ENCODE assay signal across 8 cellular contexts in genomic region chr10:15209827-15210509, GRCh38. TPM values are rescaled to one million over a fixed set of nuclear protein-coding genes. Genes with fewer than 3 reads are reported as not detected.
DNase-seq lines count a peak whose midpoint lies in the region; ATAC-seq, FAIRE-seq and TF ChIP-seq lines count a peak whose summit lies in the region.

No MANE protein-coding gene starts in this region.

- DNase-seq in CD14-positive monocyte (ENCODE audit: low spot score) (peak; percentile 59), IMR-90 (peak; percentile 74), RWPE1 (ENCODE audit: low spot score) (peak; percentile 40), frontal cortex (ENCODE audit: low spot score in 2 of 2) (peak; percentile 70 to 76), osteocyte (ENCODE audit: extremely low spot score, unreplicated experiment) (peak; percentile 90), thyroid gland (peak; percentile 85 to 86)
- peak; percentile 62 for DNase-seq in activated effector memory CD4-positive, alpha-beta T cell treated with Interleukin-2 at 50 U/mL for 16 hours

- H2BK5ac ChIP-seq in IMR-90 (ENCODE audit: low read depth, low read length, poor library complexity, severe bottlenecking): no peak overlapping the region

- H3K4me3 Mint-ChIP-seq in CD14-positive monocyte (peak overlapping the region in 1 of 2 donors; percentile 35), osteocyte (ENCODE audit: unreplicated experiment) (no peak overlapping the region)

- H2BK120ac ChIP-seq in IMR-90 (ENCODE audit: low read depth, low read length): peak overlapping the region; percentile 55

- H3K36me3 ChIP-seq in IMR-90 (ENCODE audit: control insufficient read depth, insufficient read depth, low read length) (peaks cover 12% of the 10 kb centered on the region), thyroid gland (peaks cover 8 to 11% of the 10 kb centered on the region in 2 donors)

- H3K4me2 ChIP-seq in IMR-90 (ENCODE audit: low read depth, low read length): no peak overlapping the region; the same call in 1 of the 2 replicates

- peak overlapping the region; percentile 42 for H2BK20ac ChIP-seq in IMR-90 (ENCODE audit: low read depth, low read length)

- H3K23ac ChIP-seq in IMR-90 (ENCODE audit: low read depth, low read length): no peak overlapping the region

- ATAC-seq in GM19324 (IDR thresholded peaks at IDR 0.05; ENCODE audit: low FRiP score, unreplicated experiment) (peak; percentile 52), IMR-90 (ENCODE audit: low read depth) (peak; percentile 61)

- H4K5ac ChIP-seq in IMR-90 (ENCODE audit: low read depth, low read length): no peak overlapping the region

- H3K27ac ChIP-seq in IMR-90 (ENCODE audit: insufficient read depth, low read length) (no peak overlapping the region), RWPE1 (no peak overlapping the region), thyroid gland (no peak overlapping the region)

- H3K27me3 Mint-ChIP-seq in CD14-positive monocyte (ENCODE audit: low read depth in 3 of 3) (peaks cover 2 to 32% (median 27%) of the 10 kb centered on the region in 3 donors), osteocyte (ENCODE audit: unreplicated experiment) (no peaks in the 10 kb centered on the region)

- 45% methylated on average over 5 of the region's 14 CpGs; no CpG with 5 or more reads in 1 of the 2 experiments for WGBS in IMR-90 (ENCODE audit: extremely low coverage in 2 of 2, insufficient read length in 1 of 2), 2 experiments
- 24% methylated on average over 13 to 14 of the region's 14 CpGs for WGBS in thyroid gland, 2 donors

- H3K4me1 Mint-ChIP-seq in CD14-positive monocyte: peaks cover 9% of the 10 kb centered on the region
- peaks cover 4% of the 10 kb centered on the region for H3K4me1 Mint-ChIP-seq in osteocyte (ENCODE audit: unreplicated experiment)

- H2AK9ac ChIP-seq in IMR-90 (replicated peaks; ENCODE audit: low read depth, low read length, poor library complexity): peak overlapping the region; percentile 88

- peaks cover 0 to 26% of the 10 kb centered on the region in 2 experiments; a peak in 2 of 4 replicates for H3K79me1 ChIP-seq in IMR-90 (ENCODE audit: low read depth in 1 of 2, low read length in 2 of 2)

- peak overlapping the region; percentile 78 for H2AK5ac ChIP-seq in IMR-90 (ENCODE audit: low read depth, low read length)

- peak overlapping the region; percentile 74 for H3K4ac ChIP-seq in IMR-90 (ENCODE audit: low read depth, low read length)

- no peak overlapping the region for H3K56ac ChIP-seq in IMR-90 (ENCODE audit: extremely low read depth, insufficient read depth, low read length)

- no peak overlapping the region for H3K9ac ChIP-seq in IMR-90 (ENCODE audit: low read depth, low read length)

- no peak overlapping the region for H3K18ac ChIP-seq in IMR-90 (ENCODE audit: low read depth, low read length)

- POLR2A ChIA-PET in IMR-90 (lab: Charles Lee; ENCODE audit: unreplicated experiment) (no interaction called here), RWPE1 (lab: Yijun Ruan, JAX; ENCODE audit: low non-redundant PET) (no interaction called here)

- TF ChIP-seq RAD21 in IMR-90 (IDR thresholded peaks at IDR 0.05; ENCODE audit: low read length): peak; percentile 68

- peak overlapping the region; percentile 70; the same call in 2 of the 3 replicates for H2BK15ac ChIP-seq in IMR-90 (ENCODE audit: low read depth, low read length)

- peaks cover 0 to 3% (median 0%) of the 10 kb centered on the region in 7 donors for H3K9me3 Mint-ChIP-seq in CD14-positive monocyte
- H3K9me3 Mint-ChIP-seq in osteocyte (ENCODE audit: unreplicated experiment): no peaks in the 10 kb centered on the region

- peak overlapping the region in 1 of 2 experiments; percentile 71; a peak in 1 of 4 replicates for H4K8ac ChIP-seq in IMR-90 (ENCODE audit: low read depth in 2 of 2, low read length in 2 of 2)

- H3K9me3 ChIP-seq in IMR-90 (ENCODE audit: control insufficient read depth, insufficient read depth, low read length) (no peaks in the 10 kb centered on the region), thyroid gland (no peaks in the 10 kb centered on the region)

- H3K9me1 ChIP-seq in IMR-90 (ENCODE audit: insufficient read depth, low read length): peaks cover 8% of the 10 kb centered on the region

- dilution Hi-C loops in IMR-90 (cut with HindIII; ENCODE audit: low sequenced_read_pairs, unreplicated experiment): no loop called here

- H3K14ac ChIP-seq in IMR-90 (replicated peaks; ENCODE audit: low read depth, low read length): 0 out of 2 replicates have a peak overlapping the region, but pooled peaks have one; percentile 22

- TF ChIP-seq POLR2A in IMR-90 (IDR thresholded peaks at IDR 0.05; ENCODE audit: low read depth, low read length) (no peak), thyroid gland (IDR thresholded peaks at IDR 0.05) (no peak)

- FAIRE-seq in frontal cortex (lab: Jason Lieb, UNC): no peak

- H3K27ac Mint-ChIP-seq in CD14-positive monocyte (no peak overlapping the region), osteocyte (ENCODE audit: unreplicated experiment) (no peak overlapping the region)

- H3K4me1 ChIP-seq in IMR-90 (ENCODE audit: control insufficient read depth, insufficient read depth, low read length): peaks cover 4% of the 10 kb centered on the region
- no peaks in the 10 kb centered on the region for H3K4me1 ChIP-seq in thyroid gland

- intact Hi-C loops in CD14-positive monocyte (cut with micrococcal nuclease) (no loop called here), IMR-90 (cut with micrococcal nuclease) (loop anchor here (2.0 kb wide), 1 partner anchor 161 kb away; the partner anchor contains the start of gene FAM171A1), thyroid gland (cut with DNase I) (loop anchor here (5.0 kb wide), 1 partner anchor 162 kb away; the partner anchor contains the start of gene FAM171A1)

- BruUV-seq in IMR-90 (replicated peaks; lab: Mats Ljungman, UMichigan): no TSS peak

- in situ Hi-C loops in IMR-90 (cut with MboI; ENCODE audit: low sequenced_read_pairs): no loop called here

- H3K4me3 ChIP-seq in IMR-90 (ENCODE audit: insufficient read depth, low read depth, low read length) (no peak overlapping the region), thyroid gland (replicated peaks in 1 of 3) (no peak overlapping the region)

- H4K91ac ChIP-seq in IMR-90 (ENCODE audit: insufficient read depth, low read depth, low read length): peak overlapping the region; percentile 58; the same call in 1 of the 2 replicates

- H3K36me3 Mint-ChIP-seq in CD14-positive monocyte (no peaks in the 10 kb centered on the region), osteocyte (ENCODE audit: unreplicated experiment) (peaks cover 21% of the 10 kb centered on the region)

- peak overlapping the region; percentile 83 for H2AFZ ChIP-seq in IMR-90 (replicated peaks; ENCODE audit: low read length, poor library complexity)

- TF ChIP-seq CTCF in CD14-positive monocyte (IDR thresholded peaks at IDR 0.05) (peak; percentile 91), IMR-90 (conservative IDR thresholded peaks at IDR 0.05; ENCODE audit: low read depth, low read length) (peak; percentile 73), RWPE1 (conservative IDR thresholded peaks at IDR 0.05; ENCODE audit: low read depth) (peak; percentile 69), osteocyte (IDR thresholded peaks at IDR 0.05) (peak; percentile 85), thyroid gland (IDR thresholded peaks at IDR 0.05) (peak; percentile 54 to 91 (median 73))

- CTCF ChIA-PET in IMR-90 (lab: Yijun Ruan, JAX): no interaction called here
- CTCF ChIA-PET in RWPE1 (lab: Yijun Ruan, JAX): no interaction called here

- peaks cover 2% of the 10 kb centered on the region; the same call in 1 of the 2 replicates for H4K20me1 ChIP-seq in IMR-90 (ENCODE audit: insufficient read depth, low read length)

- H3K27me3 ChIP-seq in IMR-90 (ENCODE audit: control insufficient read depth, insufficient read depth, low read length) (no peaks in the 10 kb centered on the region), thyroid gland (no peaks in the 10 kb centered on the region)

TF ChIP-seq in IMR-90, 13 proteins besides CTCF, POLR2A, EP300 and RAD21:
- TF ChIP-seq SMC3 (IDR thresholded peaks at IDR 0.05; ENCODE audit: low read depth, low read length) (peak; percentile 48), BHLHE40 (IDR thresholded peaks at IDR 0.05; ENCODE audit: low read depth, low read length) (no peak)

RNA-seq across cellular contexts. Expression of gene NMT2, which starts 41.5 kb away (rescaled TPM):
- polyA plus RNA-seq in CD14-positive monocyte (1 to 10 TPM in 1 of 2 donors, under 1 TPM in 1; 0.36 to 1.1 TPM), IMR-90 (2012; rRNA removed) (15.5 and 18.7 TPM in 2 replicates)
- total RNA-seq in IMR-90 (2012; rRNA removed) (41.0 and 51.9 TPM in 2 replicates), frontal cortex (62.0 TPM), osteocyte (15.0 and 17.4 TPM in 2 replicates), thyroid gland (10 to 100 TPM in 3 of 4 donors, 1 to 10 TPM in 1; 7.1 to 16.3 (median 11.7) TPM)
- 5.5 and 9.5 TPM in 2 replicates for polyA plus RNA-seq in IMR-90 (2012; cell fraction: cytosol; rRNA removed)
- polyA plus RNA-seq in IMR-90 (2012; cell fraction: nucleus; rRNA removed; ENCODE audit: low replicate concordance): 6.7 and 28.2 TPM in 2 replicates

Comparison
In these comparisons a context has a peak if more than half of its experiments do, and no peak if none do; other contexts are left out.
1. DNase-seq: peak in every context shown above with its lines; median percentile 90 in osteocyte; 86 in thyroid gland; 74 in IMR-90; 73 in frontal cortex; 62 in activated effector memory CD4-positive, alpha-beta T cell treated with Interleukin-2 at 50 U/mL for 16 hours; 59 in CD14-positive monocyte; 40 in RWPE1.
2. intact Hi-C loops: an anchor here in IMR-90 (2.0 kb wide) and thyroid gland (5.0 kb wide); none called in CD14-positive monocyte.